Comparison of ENCODE assay signal across 6 cellular contexts in the genomic region with DNA sequence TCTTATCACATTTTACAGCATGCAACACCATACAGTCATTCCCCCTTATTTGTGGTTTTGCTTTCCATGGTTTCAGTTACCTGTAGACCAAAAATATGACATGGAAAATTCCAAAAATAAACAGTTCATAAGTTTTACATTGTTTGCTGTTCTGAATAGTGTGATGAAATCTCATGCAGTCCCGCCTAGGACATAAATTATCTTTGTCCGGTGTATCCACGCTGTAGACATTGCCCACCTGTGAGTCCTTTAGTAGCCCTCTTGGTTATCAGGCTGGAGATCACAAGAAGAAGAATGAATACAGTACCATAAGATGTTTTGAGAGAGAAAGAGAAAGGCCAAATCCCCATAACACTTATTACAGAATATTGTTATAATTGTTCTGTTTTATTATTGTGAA.
"Had no signal": no experiment of that assay in that cellular context is flagged by ENCODE, and none has a peak within 500 bp of the region (broad histone marks: within the 10 kb centered on the region; RNA-seq: fewer than 3 reads in every experiment).

No MANE protein-coding gene starts in this region.

- ATAC-seq: HepG2, K562 had no signal

- H3K27ac ChIP-seq: HL-60 had no signal

- H3K9me3 Mint-ChIP-seq: IgD-negative memory B cell had no signal

- H3K4me3 ChIP-seq: K562 had no signal

- H3K4me3 Mint-ChIP-seq: IgD-negative memory B cell had no signal

- H3K27ac Mint-ChIP-seq: IgD-negative memory B cell had no signal

- DNase-seq: KBM-7, KG1 had no signal
